8 cellular contexts compared by ENCODE assay signal in genomic region chr2:23199115-23199918, GRCh38.
DNase-seq lines count a peak whose midpoint lies in the region; ATAC-seq and TF ChIP-seq lines count a peak whose summit lies in the region.

No MANE protein-coding gene starts in this region.

- no peaks in the 10 kb centered on the region for H4K20me1 ChIP-seq in fibroblast of lung (ENCODE audit: control insufficient read depth, extremely low read depth, insufficient read depth, low read length)

- H3K27me3 ChIP-seq in fibroblast of lung (ENCODE audit: control insufficient read depth, insufficient read depth, low read length), result no peaks in the 10 kb centered on the region

- no peaks in the 10 kb centered on the region for H3K9me3 ChIP-seq in fibroblast of lung (ENCODE audit: control insufficient read depth, insufficient read depth, low read depth, low read length)

- H3K79me2 ChIP-seq in fibroblast of lung (ENCODE audit: control insufficient read depth, insufficient read depth, low read length), result no peaks in the 10 kb centered on the region

- no peaks in the 10 kb centered on the region for H3K4me1 ChIP-seq in fibroblast of lung (ENCODE audit: control insufficient read depth, extremely low read depth, insufficient read depth, low read length)

- ATAC-seq in GM19023 (IDR thresholded peaks at IDR 0.05; ENCODE audit: unreplicated experiment), result peak; percentile 48
- ATAC-seq in GM19035 (IDR thresholded peaks at IDR 0.05; ENCODE audit: unreplicated experiment), result no peak
- no peak for ATAC-seq in HG03280 (IDR thresholded peaks at IDR 0.05; ENCODE audit: unreplicated experiment)

- no peak overlapping the region for H3K27ac ChIP-seq in C4-2B
- H3K27ac ChIP-seq in fibroblast of lung (ENCODE audit: insufficient read depth, low read length), result no peak overlapping the region

- no peak overlapping the region for H3K4me3 ChIP-seq in fibroblast of lung (replicated peaks in 1 of 4; ENCODE audit: control extremely low read depth in 1 of 4, insufficient read depth in 1 of 4, low read depth in 3 of 4, low read length in 4 of 4)

- no peak overlapping the region for H3K4me2 ChIP-seq in fibroblast of lung (ENCODE audit: extremely low read depth, insufficient read depth, low read length)

- no peaks in the 10 kb centered on the region for H3K36me3 ChIP-seq in fibroblast of lung (ENCODE audit: control insufficient read depth, insufficient read depth, low read length)

- no peak overlapping the region for H2AFZ ChIP-seq in fibroblast of lung (ENCODE audit: low read length)

- TF ChIP-seq CTCF in C4-2B (conservative IDR thresholded peaks at IDR 0.05) (peak; percentile 81), fibroblast of lung (conservative IDR thresholded peaks at IDR 0.05 in 1 of 2, IDR thresholded peaks at IDR 0.05 in 1 of 2; ENCODE audit: low read depth in 1 of 2, low read length in 2 of 2) (peak; percentile 55 to 66)

- DNase-seq in NCI-H460 (ENCODE audit: extremely low read depth, low read depth) (peak; percentile 7), fibroblast of lung (ENCODE audit: low read depth in 2 of 2) (peak in 1 of 2 donors; percentile 36), SKM-1 treated with dmso at 0.1 percent for 144 hours (lab: John Stamatoyannopoulos, UW; ENCODE audit: unreplicated experiment) (no peak)
- DNase-seq in activated naive CD4-positive, alpha-beta T cell treated with anti-CD3 and anti-CD28 coated beads, Interleukin-2, amount 50 U/mL, for 16 hours, result no peak

- H3K9ac ChIP-seq in fibroblast of lung (ENCODE audit: insufficient read depth, low read length), result no peak overlapping the region
